Comparison of ENCODE assay signal across 10 cellular contexts in genomic region chr3:58683001-58683845, GRCh38. TPM values are rescaled to one million over a fixed set of nuclear protein-coding genes. Genes with fewer than 3 reads are reported as not detected.
DNase-seq lines count a peak whose midpoint lies in the region; ATAC-seq lines count a peak whose summit lies in the region.
"Had no signal": no experiment of that assay in that cellular context is flagged by ENCODE, and none has a peak within 500 bp of the region (broad histone marks: within the 10 kb centered on the region; RNA-seq: fewer than 3 reads in every experiment).

No MANE protein-coding gene starts in this region.

- no peak overlapping the region for H2BK15ac ChIP-seq in mesendoderm (replicated peaks; ENCODE audit: low read depth)

- H3K4me1 ChIP-seq in mesendoderm (ENCODE audit: control insufficient read depth, low read depth, low read length), result no peaks in the 10 kb centered on the region

- peak; percentile 73 for ATAC-seq in GM18502 (IDR thresholded peaks at IDR 0.05; ENCODE audit: poor library complexity, unreplicated experiment)
- no peak for ATAC-seq in esophagus mucosa

- H2BK120ac ChIP-seq in mesendoderm (ENCODE audit: low read depth, low read length), result no peak overlapping the region

- H3K79me2 ChIP-seq in mesendoderm (ENCODE audit: control insufficient read depth, insufficient read depth, low read length), result no peaks in the 10 kb centered on the region

- no peaks in the 10 kb centered on the region for H3K36me3 ChIP-seq in mesendoderm (ENCODE audit: control insufficient read depth, insufficient read depth, low read length)
- H3K36me3 ChIP-seq: cardiac muscle cell had no signal

- no peak overlapping the region for H3K18ac ChIP-seq in mesendoderm (ENCODE audit: low read length)

- H3K27me3 ChIP-seq in mesendoderm (ENCODE audit: insufficient read depth, low read length, poor library complexity), result no peaks in the 10 kb centered on the region
- H3K27me3 ChIP-seq: cardiac muscle cell had no signal

- no peak overlapping the region for H3K9ac ChIP-seq in mesendoderm (ENCODE audit: low read length)

- WGBS in mesendoderm (ENCODE audit: extremely low coverage, insufficient coverage, low lambda C conversion rate), result no CpG with 5 or more reads among the region's 8 CpGs

- no peaks in the 10 kb centered on the region for H3K79me1 ChIP-seq in mesendoderm (ENCODE audit: low read length)

- H3K4ac ChIP-seq in mesendoderm (ENCODE audit: low read depth, low read length), result no peak overlapping the region

- H3K4me2 ChIP-seq in mesendoderm (ENCODE audit: low read length), result no peak overlapping the region

- no peak overlapping the region for H3K4me3 ChIP-seq in mesendoderm (ENCODE audit: low read length)
- H3K4me3 ChIP-seq: cardiac muscle cell had no signal

- H3K27ac ChIP-seq in mesendoderm (ENCODE audit: low read depth, low read length), result no peak overlapping the region
- H3K27ac ChIP-seq: cardiac muscle cell had no signal

- DNase-seq in HCEC 1CT (peak; percentile 56), NCI-H524 (lab: John Stamatoyannopoulos, UW) (peak; percentile 89 to 97), mesendoderm (peak; percentile 26), NCI-H2196 (lab: John Stamatoyannopoulos, UW; ENCODE audit: unreplicated experiment) (no peak), amniotic stem cell (lab: John Stamatoyannopoulos, UW) (no peak), GF-D8 (lab: John Stamatoyannopoulos, UW) (no peak)

- no peak overlapping the region for H2BK5ac ChIP-seq in mesendoderm (ENCODE audit: low read length)

- no peak overlapping the region for H2AK5ac ChIP-seq in mesendoderm (ENCODE audit: low read length)

- H3K56ac ChIP-seq in mesendoderm (ENCODE audit: low read length), result no peak overlapping the region

- H4K5ac ChIP-seq in mesendoderm (ENCODE audit: low read length), result no peak overlapping the region

- no peak overlapping the region for H3K23ac ChIP-seq in mesendoderm (ENCODE audit: low read length)

- no peak overlapping the region for H4K8ac ChIP-seq in mesendoderm (ENCODE audit: low read depth, low read length)

RNA-seq across cellular contexts. Expression of gene FAM3D, which starts 16.6 kb away (rescaled TPM):
- polyA plus RNA-seq in mesendoderm (2013, experiment 1 of 2), result 0.07 TPM
- polyA plus RNA-seq in mesendoderm (2013, experiment 2 of 2), result 0.04 TPM
- 134 TPM for total RNA-seq in esophagus mucosa
- total RNA-seq: H1 had no signal
- polyA plus RNA-seq: cardiac muscle cell, H1 had no signal

Comparison
In these comparisons a context has a peak if more than half of its experiments do, and no peak if none do; other contexts are left out.
1. DNase-seq: peak in HCEC 1CT (single experiment), NCI-H524 (2 of 2) and mesendoderm (single experiment); none in NCI-H2196 (single experiment), amniotic stem cell (single experiment) and GF-D8 (single experiment).